1 cellular context compared by ENCODE assay signal in genomic region chr16:14522617-14523135, GRCh38.
TF ChIP-seq lines count a peak whose summit lies in the region.

No MANE protein-coding gene starts in this region.

TF ChIP-seq in GM23338, 12 proteins besides CTCF, POLR2A, EP300 and RAD21 (continued from another document):
- TF ChIP-seq REST (IDR thresholded peaks at IDR 0.05; ENCODE audit: unreplicated experiment) = no peak
- no peak for TF ChIP-seq EZH2phosphoT487 (IDR thresholded peaks at IDR 0.05; ENCODE audit: unreplicated experiment)
- TF ChIP-seq CREB1 (CRISPR knock-in tag; IDR thresholded peaks at IDR 0.05; ENCODE audit: low read depth) = no peak
- TF ChIP-seq POLR2AphosphoS5 (IDR thresholded peaks at IDR 0.05; ENCODE audit: low read depth) = no peak
